In genomic region chr22:36239150-36239400, GRCh38 we compare ENCODE assay signal across 8 cellular contexts. TPM values are rescaled to one million over a fixed set of nuclear protein-coding genes. Genes with fewer than 3 reads are reported as not detected.
A peak's percentile ranks its signal among the peaks of the same experiment; 100 is the strongest.
DNase-seq lines count a peak whose midpoint lies in the region; ATAC-seq and TF ChIP-seq lines count a peak whose summit lies in the region.

No MANE protein-coding gene starts in this region.

- H3K4me3 Mint-ChIP-seq in endodermal cell (peak overlapping the region; percentile 56), nephron progenitor cell (peak overlapping the region; percentile 87)

- ATAC-seq in GM21529 (IDR thresholded peaks at IDR 0.05; ENCODE audit: unreplicated experiment): peak; percentile 18
- peak; percentile 64 for ATAC-seq in Panc1
- no peak for ATAC-seq in GM21825 (IDR thresholded peaks at IDR 0.05; ENCODE audit: unreplicated experiment)

- H3K36me3 ChIP-seq in Panc1 (ENCODE audit: control insufficient read depth, insufficient read depth, low read length) (no peaks in the 10 kb centered on the region), endodermal cell (ENCODE audit: control insufficient read depth, insufficient read depth, low read length) (no peaks in the 10 kb centered on the region)

- H3K9ac ChIP-seq in endodermal cell (ENCODE audit: extremely low read depth, low read length, poor library complexity, severe bottlenecking): no peak overlapping the region

- H3K4me1 Mint-ChIP-seq in endodermal cell: peaks cover 16% of the 10 kb centered on the region
- H3K4me1 Mint-ChIP-seq in nephron progenitor cell: peaks cover 30% of the 10 kb centered on the region

- H3K27me3 ChIP-seq in Panc1 (ENCODE audit: control insufficient read depth, insufficient read depth, low read length): no peaks in the 10 kb centered on the region
- H3K27me3 ChIP-seq in endodermal cell (ENCODE audit: control insufficient read depth, insufficient read depth, low read length, poor library complexity, severe bottlenecking): no peaks in the 10 kb centered on the region

- intact Hi-C loops in Panc1 (cut with micrococcal nuclease; ENCODE audit: unreplicated experiment): no loop called here

- in situ Hi-C loops in Panc1 (cut with HindIII; ENCODE audit: low pct_unique_long_range_greater_than_20kb, low sequenced_read_pairs): no loop called here

- TF ChIP-seq CTCF in Panc1 (IDR thresholded peaks at IDR 0.05): no peak
- no peak for TF ChIP-seq CTCF in endodermal cell (conservative IDR thresholded peaks at IDR 0.05)
- no peak for TF ChIP-seq CTCF in nephron progenitor cell (IDR thresholded peaks at IDR 0.05)

- POLR2A ChIA-PET in Panc1 (lab: Charles Lee): no interaction called here

- H3K4me1 ChIP-seq in Panc1 (ENCODE audit: control insufficient read depth, insufficient read depth, low read length): peaks cover 10% of the 10 kb centered on the region; the same call in 1 of the 2 replicates
- no peaks in the 10 kb centered on the region for H3K4me1 ChIP-seq in endodermal cell (ENCODE audit: control insufficient read depth, insufficient read depth, low read length)

- H3K4me3 ChIP-seq in Panc1 (ENCODE audit: low read depth in 2 of 2, low read length in 2 of 2): peak overlapping the region; percentile 71 to 95
- peak overlapping the region; percentile 48 for H3K4me3 ChIP-seq in endodermal cell (ENCODE audit: low read length)

- WGBS in endodermal cell (ENCODE audit: insufficient coverage in 1 of 2, insufficient read length in 1 of 2), 2 experiments: 48 to 49% methylated on average over 4 of the region's 4 CpGs

- TSS peak; percentile 51 for BruUV-seq in Panc1 (replicated peaks; lab: Mats Ljungman, UMichigan)

- H3K9me3 Mint-ChIP-seq in endodermal cell (no peaks in the 10 kb centered on the region), nephron progenitor cell (peaks cover 36% of the 10 kb centered on the region)

- DNase-seq in Panc1 (ENCODE audit: low read depth, low spot score): no peak
- peak; percentile 59 for DNase-seq in endodermal cell
- no peak for DNase-seq in nephron progenitor cell
- no peak for DNase-seq in NCI-H226
- no peak for DNase-seq in NCI-H2196 treated with DMSO at 0.1 percent for 48 hours (lab: John Stamatoyannopoulos, UW; ENCODE audit: unreplicated experiment)
- DNase-seq in T1000 (lab: John Stamatoyannopoulos, UW): no peak

- CTCF ChIA-PET in Panc1 (lab: Charles Lee): interaction anchor here (0.6 to 1.0 kb wide), 4 partner anchors 39 to 80 kb away, joined by 3 read pairs; no protein-coding TSS in a partner anchor

- H3K27me3 Mint-ChIP-seq in endodermal cell (ENCODE audit: insufficient read depth): peaks cover 6% of the 10 kb centered on the region
- H3K27me3 Mint-ChIP-seq in nephron progenitor cell (ENCODE audit: low read depth, poor library complexity): peaks cover 17% of the 10 kb centered on the region

- no peaks in the 10 kb centered on the region for H3K9me3 ChIP-seq in Panc1 (ENCODE audit: control insufficient read depth, insufficient read depth, low read depth, low read length)
- H3K9me3 ChIP-seq in endodermal cell (ENCODE audit: control insufficient read depth, low read length): no peaks in the 10 kb centered on the region

- H3K27ac ChIP-seq in Panc1 (ENCODE audit: low read length): peak overlapping the region; percentile 91
- H3K27ac ChIP-seq in endodermal cell (ENCODE audit: low read depth, low read length): no peak overlapping the region

- H3K27ac Mint-ChIP-seq in endodermal cell: peak overlapping the region; percentile 92
- peak overlapping the region; percentile 66 for H3K27ac Mint-ChIP-seq in nephron progenitor cell

- no peaks in the 10 kb centered on the region for H3K36me3 Mint-ChIP-seq in endodermal cell (ENCODE audit: low read depth)
- H3K36me3 Mint-ChIP-seq in nephron progenitor cell (ENCODE audit: low read depth): peaks cover 20% of the 10 kb centered on the region

RNA-seq across cellular contexts. Expression of gene APOL2, which starts 0.3 kb away (rescaled TPM):
- total RNA-seq in Panc1 (2021; ENCODE audit: unreplicated experiment) (34.4 TPM), endodermal cell (1 to 10 TPM; 2.1 to 7.9 TPM)
- polyA plus RNA-seq in Panc1 (2012; ENCODE audit: insufficient read length): 24.6 TPM
- 7.4 TPM for polyA plus RNA-seq in endodermal cell (2013, experiment 1 of 2)
- polyA plus RNA-seq in endodermal cell (2013, experiment 2 of 2): 7.3 TPM

RNA-seq across cellular contexts. Expression of gene APOL1, which starts 13.9 kb away (rescaled TPM):
- total RNA-seq in Panc1 (2021; ENCODE audit: unreplicated experiment) (16.0 TPM), endodermal cell (under 1 TPM; 0.11 to 0.22 TPM)
- polyA plus RNA-seq in Panc1 (2012; ENCODE audit: insufficient read length): 11.9 TPM
- not detected for polyA plus RNA-seq in endodermal cell (2013, experiment 1 of 2)
- polyA plus RNA-seq in endodermal cell (2013, experiment 2 of 2): not detected

RNA-seq across cellular contexts. Expression of gene APOL4, which starts 37.5 kb away (rescaled TPM):
- not detected for total RNA-seq in Panc1 (2021; ENCODE audit: unreplicated experiment)
- not detected for polyA plus RNA-seq in Panc1 (2012; ENCODE audit: insufficient read length)
- not detected for total RNA-seq in endodermal cell
- 0.07 TPM for polyA plus RNA-seq in endodermal cell (2013, experiment 1 of 2)
- polyA plus RNA-seq in endodermal cell (2013, experiment 2 of 2): 0.17 TPM

Comparison
In these comparisons a context has a peak if more than half of its experiments do, and no peak if none do; other contexts are left out.
1. RNA of gene APOL1, which starts 13.9 kb away (total RNA-seq): 16.0 TPM in Panc1 (single experiment); 0.11 to 0.22 TPM in endodermal cell; every median in the first group is over 10 times any median in the second.